ENCODE assay signal across 16 cellular contexts in the genomic region with DNA sequence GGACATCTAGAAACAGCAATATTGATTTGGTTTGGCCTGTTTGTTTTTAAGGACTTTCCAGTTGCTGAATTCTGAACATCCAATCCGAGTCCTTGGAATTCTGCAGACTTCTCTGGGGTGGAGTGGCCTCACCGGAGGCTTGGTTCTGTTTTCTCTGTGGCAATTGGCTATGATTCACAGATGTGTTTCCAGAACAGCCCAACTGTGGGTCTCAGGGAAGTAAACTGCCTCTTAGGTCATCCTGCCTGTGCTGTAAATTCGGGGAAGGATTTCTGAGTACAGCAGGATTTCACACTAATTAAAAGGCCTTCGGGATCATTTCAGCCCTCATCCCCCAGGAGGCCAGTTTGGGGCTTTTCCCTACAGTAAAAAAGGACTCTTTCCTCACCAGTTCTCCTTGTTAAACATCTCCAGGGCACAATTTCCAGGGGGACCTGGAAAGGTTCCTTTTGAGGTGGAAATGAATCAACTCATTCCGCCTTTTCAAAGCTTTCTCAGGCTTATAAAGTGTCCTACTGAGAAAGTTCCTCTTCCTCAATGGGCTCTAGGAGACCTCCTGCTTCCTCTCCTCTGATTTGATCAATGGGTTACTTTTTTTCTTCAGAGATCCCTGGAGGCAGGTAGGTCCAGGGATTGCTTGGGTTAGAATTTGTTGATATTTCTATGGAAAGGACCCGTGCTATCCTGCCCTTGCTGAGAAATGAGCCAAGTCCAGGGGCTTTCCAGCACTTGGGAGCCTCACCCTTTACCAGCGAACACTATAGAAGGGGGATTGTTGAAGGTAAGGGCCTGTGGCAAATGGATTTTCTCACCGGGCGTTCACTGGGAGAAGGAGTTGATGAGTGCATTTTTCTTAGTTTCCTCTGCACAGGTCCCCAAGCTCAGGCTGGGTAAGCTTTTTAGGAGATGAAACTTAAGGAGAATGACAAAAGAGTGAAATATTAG.
A peak's percentile ranks its signal among the peaks of the same experiment; 100 is the strongest.
DNase-seq lines count a peak whose midpoint lies in the region; ATAC-seq and TF ChIP-seq lines count a peak whose summit lies in the region.
"Had no signal": no experiment of that assay in that cellular context is flagged by ENCODE, and none has a peak within 500 bp of the region (broad histone marks: within the 10 kb centered on the region; RNA-seq: fewer than 3 reads in every experiment).

No MANE protein-coding gene starts in this region.

- H3K27ac ChIP-seq in esophagus muscularis mucosa (replicated peaks in 1 of 4) (no peak overlapping the region), coronary artery (peak overlapping the region in 1 of 2 donors; percentile 35)
- H3K27ac ChIP-seq: A549, adrenal gland had no signal

- ATAC-seq in HG03460 (IDR thresholded peaks at IDR 0.05; ENCODE audit: unreplicated experiment) (no peak), GM19023 (IDR thresholded peaks at IDR 0.05; ENCODE audit: unreplicated experiment) (no peak), HG03432 (IDR thresholded peaks at IDR 0.05; ENCODE audit: unreplicated experiment) (no peak)
- ATAC-seq: A549, GM12878, natural killer cell had no signal

- no peaks in the 10 kb centered on the region for H3K27me3 ChIP-seq in esophagus muscularis mucosa
- H3K27me3 ChIP-seq: adrenal gland had no signal

- WGBS in esophagus muscularis mucosa: 85% methylated on average over 9 of the region's 9 CpGs

- no peak for TF ChIP-seq EP300 in esophagus muscularis mucosa (IDR thresholded peaks at IDR 0.05)

- peaks cover 0 to 41% (median 0%) of the 10 kb centered on the region in 4 donors for H3K36me3 ChIP-seq in esophagus muscularis mucosa
- H3K36me3 ChIP-seq: adrenal gland had no signal

- in situ Hi-C loops in ACHN (cut with HindIII; ENCODE audit: low pct_ligation_motif_present, low pct_unique_long_range_greater_than_20kb, low sequenced_read_pairs): no loop called here

- no peak for TF ChIP-seq POLR2A in esophagus muscularis mucosa (IDR thresholded peaks at IDR 0.05; ENCODE audit: low read depth)

- intact Hi-C loops in esophagus muscularis mucosa (cut with DNase I): no loop called here

- no peak overlapping the region for H3K4me3 ChIP-seq in esophagus muscularis mucosa
- H3K4me3 ChIP-seq in coronary artery: no peak overlapping the region
- H3K4me3 ChIP-seq: A549, adrenal gland, GM12878 had no signal

- H3K4me1 ChIP-seq in esophagus muscularis mucosa: peaks cover 0 to 13% (median 3%) of the 10 kb centered on the region in 4 donors
- H3K4me1 ChIP-seq: A549, adrenal gland had no signal

- H3K9me3 ChIP-seq in esophagus muscularis mucosa: no peaks in the 10 kb centered on the region
- H3K9me3 ChIP-seq: A549, adrenal gland had no signal

- DNase-seq in ACHN (peak; percentile 1), HT1080 (ENCODE audit: low read depth) (peak; percentile 25), esophagus muscularis mucosa (ENCODE audit: extremely low spot score) (peak; percentile 90), kidney tubule cell (ENCODE audit: low spot score) (peak; percentile 9), coronary artery (ENCODE audit: low spot score) (no peak)
- DNase-seq: adrenal gland, GOT3, natural killer cell, NCI-H1417, NCI-H524, SHP77 treated with DMSO at 0.1 percent for 48 hours had no signal

- TF ChIP-seq CTCF in esophagus muscularis mucosa (IDR thresholded peaks at IDR 0.05) (no peak), coronary artery (IDR thresholded peaks at IDR 0.05) (no peak)
